Comparison of ENCODE assay signal across 15 cellular contexts in genomic region chr15:70083423-70083822, GRCh38. TPM values are rescaled to one million over a fixed set of nuclear protein-coding genes. Genes with fewer than 3 reads are reported as not detected.
DNase-seq lines count a peak whose midpoint lies in the region; ATAC-seq, FAIRE-seq and TF ChIP-seq lines count a peak whose summit lies in the region.
"Had no signal": no experiment of that assay in that cellular context is flagged by ENCODE, and none has a peak within 500 bp of the region (broad histone marks: within the 10 kb centered on the region; RNA-seq: fewer than 3 reads in every experiment).

No MANE protein-coding gene starts in this region.

- intact Hi-C loops in activated CD8-positive, alpha-beta T cell treated with anti-CD3 and anti-CD28 coated beads for 36 hours (cut with micrococcal nuclease): no loop called here
- intact Hi-C loops in GM12878 (cut with micrococcal nuclease; ENCODE audit: unreplicated experiment): no loop called here

- no peak for ATAC-seq in activated CD8-positive, alpha-beta T cell treated with anti-CD3 and anti-CD28 coated beads, Interleukin-2, amount 10 ng/mL, durations not matched to agents 7 days and 5 days
- no peak for ATAC-seq in activated CD8-positive, alpha-beta T cell treated with anti-CD3 and anti-CD28 coated beads for 36 hours
- ATAC-seq in GM12878: no peak
- no peak for ATAC-seq in HG03025 (IDR thresholded peaks at IDR 0.05; ENCODE audit: low FRiP score, unreplicated experiment)

- H3K36me3 ChIP-seq in Karpas-422 (ENCODE audit: insufficient read depth, low read length) (peaks cover 27% of the 10 kb centered on the region), GM12878 (ENCODE audit: control insufficient read depth in 2 of 2, insufficient read depth in 2 of 2, low read length in 1 of 2) (peaks cover 11 to 23% of the 10 kb centered on the region in 2 experiments)

- H3K4me2 ChIP-seq in Karpas-422 (ENCODE audit: low read depth, low read length, poor library complexity, severe bottlenecking) (peak overlapping the region; percentile 41), GM12878 (ENCODE audit: control insufficient read depth, insufficient read depth) (peak overlapping the region; percentile 19)

- peaks cover 61% of the 10 kb centered on the region for H3K4me1 Mint-ChIP-seq in activated CD8-positive, alpha-beta T cell treated with anti-CD3 and anti-CD28 coated beads, Interleukin-2, amount 10 ng/mL, durations not matched to agents 7 days and 5 days (ENCODE audit: low read depth)
- H3K4me1 Mint-ChIP-seq in activated CD8-positive, alpha-beta T cell treated with anti-CD3 and anti-CD28 coated beads for 36 hours (ENCODE audit: low read depth): peaks cover 65% of the 10 kb centered on the region
- peaks cover 76% of the 10 kb centered on the region for H3K4me1 Mint-ChIP-seq in neural crest cell

- H3K9me3 ChIP-seq in Karpas-422 (ENCODE audit: low read length) (no peaks in the 10 kb centered on the region), GM12878 (replicated peaks; ENCODE audit: control insufficient read depth, insufficient read depth, low read length) (no peaks in the 10 kb centered on the region)

- TF ChIP-seq RAD21 in GM12878 (IDR thresholded peaks at IDR 0.05; ENCODE audit: insufficient read depth, low read depth, low read length): no peak

- H3K9me2 ChIP-seq in Karpas-422 (replicated peaks; ENCODE audit: insufficient read depth, low read length): no peaks in the 10 kb centered on the region

- TF ChIP-seq CTCF in activated CD8-positive, alpha-beta T cell treated with anti-CD3 and anti-CD28 coated beads for 36 hours (IDR thresholded peaks at IDR 0.05): no peak
- no peak for TF ChIP-seq CTCF in GM12878 (IDR thresholded peaks at IDR 0.05 in 2 of 3, conservative IDR thresholded peaks at IDR 0.05 in 1 of 3; ENCODE audit: control insufficient read depth in 2 of 3, extremely low read depth in 1 of 3, insufficient read depth in 1 of 3, low read depth in 3 of 3, low read length in 3 of 3)
- TF ChIP-seq CTCF in neural crest cell (conservative IDR thresholded peaks at IDR 0.05): no peak
- TF ChIP-seq CTCF in GM10266 (IDR thresholded peaks at IDR 0.05; ENCODE audit: control insufficient read depth, insufficient read depth, low read depth, missing control alignments): no peak

- POLR2A ChIA-PET in activated CD8-positive, alpha-beta T cell treated with anti-CD3 and anti-CD28 coated beads, Interleukin-2, amount 10 ng/mL, durations not matched to agents 7 days and 5 days (lab: Charles Lee): interaction anchor here (1.1 kb wide), 1 partner anchor 60 kb away, joined by 3 read pairs; no protein-coding TSS in a partner anchor
- POLR2A ChIA-PET in activated CD8-positive, alpha-beta T cell treated with anti-CD3 and anti-CD28 coated beads for 36 hours (lab: Charles Lee): interaction anchor here (1.0 to 6.1 kb wide), 3 partner anchors 9 to 13 kb away, joined by 3 to 33 read pairs (median 4); partner anchors contain the start of gene TLE3
- POLR2A ChIA-PET in GM12878 (lab: Charles Lee): interaction anchor here (1.4 kb wide), 1 partner anchor 36 kb away, joined by 3 read pairs; no protein-coding TSS in a partner anchor

- SMC1A ChIA-PET in GM12878 (lab: Charles Lee; ENCODE audit: uncharacterized antibody, unreplicated experiment): interaction anchor here (0.6 to 1.7 kb wide), 4 partner anchors 14 to 384 kb away, joined by 3 read pairs; no protein-coding TSS in a partner anchor

- FAIRE-seq in GM12878 (lab: Jason Lieb, UNC): no peak

- WGBS in GM12878 (ENCODE audit: insufficient coverage, insufficient replicate concordance, low lambda C conversion rate, missing lambda C conversion rate): no CpG with 5 or more reads among the region's 1 CpG

- TF ChIP-seq POLR2A in GM12878 (IDR thresholded peaks at IDR 0.05; ENCODE audit: low read depth, low read length): no peak

- H3K27me3 ChIP-seq in Karpas-422 (ENCODE audit: low read length): no peaks in the 10 kb centered on the region
- H3K27me3 ChIP-seq in GM12878 (replicated peaks in 1 of 2; ENCODE audit: control insufficient read depth in 2 of 2, insufficient read depth in 2 of 2, low read length in 1 of 2): no peaks in the 10 kb centered on the region

- H3K4me1 ChIP-seq in Karpas-422 (ENCODE audit: low read length): peaks cover 20% of the 10 kb centered on the region
- H3K4me1 ChIP-seq in GM12878 (ENCODE audit: control insufficient read depth, insufficient read depth, low read length): peaks cover 27% of the 10 kb centered on the region

- BruUV-seq in GM12878 (replicated peaks; lab: Mats Ljungman, UMichigan): no TSS peak

- no peaks in the 10 kb centered on the region for H3K9me3 Mint-ChIP-seq in activated CD8-positive, alpha-beta T cell treated with anti-CD3 and anti-CD28 coated beads, Interleukin-2, amount 10 ng/mL, durations not matched to agents 7 days and 5 days (ENCODE audit: insufficient read depth)
- H3K9me3 Mint-ChIP-seq in activated CD8-positive, alpha-beta T cell treated with anti-CD3 and anti-CD28 coated beads for 36 hours: no peaks in the 10 kb centered on the region
- H3K9me3 Mint-ChIP-seq in neural crest cell: no peaks in the 10 kb centered on the region

- RAD21 ChIA-PET in GM12878 (lab: Charles Lee; ENCODE audit: unreplicated experiment): interaction anchor here (1.2 kb wide), 1 partner anchor 17 kb away, joined by 3 read pairs; no protein-coding TSS in a partner anchor

- no peak overlapping the region for H3K4me3 ChIP-seq in Karpas-422 (ENCODE audit: low read length)
- H3K4me3 ChIP-seq in GM12878: peak overlapping the region; percentile 24; the same call in 1 of the 2 replicates

- CTCF ChIA-PET in activated CD8-positive, alpha-beta T cell treated with anti-CD3 and anti-CD28 coated beads, Interleukin-2, amount 10 ng/mL, durations not matched to agents 7 days and 5 days (lab: Charles Lee): no interaction called here
- CTCF ChIA-PET in activated CD8-positive, alpha-beta T cell treated with anti-CD3 and anti-CD28 coated beads for 36 hours (lab: Charles Lee): interaction anchor here (1.2 kb wide), 1 partner anchor 15 kb away, joined by 3 read pairs; no protein-coding TSS in a partner anchor
- CTCF ChIA-PET in GM12878 (lab: Yijun Ruan, JAX): interaction anchor here (1.6 kb wide), 1 partner anchor 14 kb away, joined by 3 read pairs; the partner anchor contains the start of gene TLE3

- peak overlapping the region; percentile 38 for H3K4me3 Mint-ChIP-seq in activated CD8-positive, alpha-beta T cell treated with anti-CD3 and anti-CD28 coated beads, Interleukin-2, amount 10 ng/mL, durations not matched to agents 7 days and 5 days
- H3K4me3 Mint-ChIP-seq in activated CD8-positive, alpha-beta T cell treated with anti-CD3 and anti-CD28 coated beads for 36 hours: no peak overlapping the region
- H3K4me3 Mint-ChIP-seq in neural crest cell: peak overlapping the region; percentile 80

- H3K36me3 Mint-ChIP-seq in activated CD8-positive, alpha-beta T cell treated with anti-CD3 and anti-CD28 coated beads, Interleukin-2, amount 10 ng/mL, durations not matched to agents 7 days and 5 days (ENCODE audit: low read depth): peaks cover 90% of the 10 kb centered on the region
- H3K36me3 Mint-ChIP-seq in activated CD8-positive, alpha-beta T cell treated with anti-CD3 and anti-CD28 coated beads for 36 hours (ENCODE audit: low read depth): peaks cover 68% of the 10 kb centered on the region
- H3K36me3 Mint-ChIP-seq in neural crest cell (ENCODE audit: low read depth): peaks cover 31% of the 10 kb centered on the region

- H3K27ac Mint-ChIP-seq in activated CD8-positive, alpha-beta T cell treated with anti-CD3 and anti-CD28 coated beads, Interleukin-2, amount 10 ng/mL, durations not matched to agents 7 days and 5 days: peak overlapping the region; percentile 36
- H3K27ac Mint-ChIP-seq in activated CD8-positive, alpha-beta T cell treated with anti-CD3 and anti-CD28 coated beads for 36 hours: no peak overlapping the region
- no peak overlapping the region for H3K27ac Mint-ChIP-seq in neural crest cell (ENCODE audit: unreplicated experiment)

- H3K79me2 ChIP-seq in Karpas-422 (ENCODE audit: low read length) (no peaks in the 10 kb centered on the region), GM12878 (ENCODE audit: control insufficient read depth, insufficient read depth, low read length) (peaks cover 9% of the 10 kb centered on the region)

- TF ChIP-seq EP300 in GM12878 (IDR thresholded peaks at IDR 0.05; ENCODE audit: borderline replicate concordance in 1 of 2, control insufficient read depth in 1 of 2, low read depth in 2 of 2, low read length in 2 of 2): no peak

- H3K27ac ChIP-seq in Karpas-422 (ENCODE audit: low read length) (no peak overlapping the region), GM12878 (ENCODE audit: control insufficient read depth, insufficient read depth) (peak overlapping the region; percentile 13; the same call in 1 of the 2 replicates)

- H2AFZ ChIP-seq in Karpas-422 (ENCODE audit: low read length) (no peak overlapping the region), GM12878 (ENCODE audit: control insufficient read depth, low read depth, low read length) (no peak overlapping the region)

- in situ Hi-C loops in GM12878 (cut with MboI): no loop called here

- DNase-seq in activated CD8-positive, alpha-beta T cell treated with anti-CD3 and anti-CD28 coated beads, Interleukin-2, amount 10 ng/mL, durations not matched to agents 7 days and 5 days: no peak
- no peak for DNase-seq in activated CD8-positive, alpha-beta T cell treated with anti-CD3 and anti-CD28 coated beads for 36 hours
- DNase-seq in Karpas-422: no peak
- DNase-seq in GM12878 (ENCODE audit: low read depth, low spot score): no peak
- DNase-seq in neural crest cell (ENCODE audit: low read depth, low spot score): peak; percentile 34
- no peak for DNase-seq in GM10266 (ENCODE audit: extremely low spot score)
- no peak for DNase-seq in kidney glomerular epithelial cell (lab: John Stamatoyannopoulos, UW)
- DNase-seq: central memory CD4-positive, alpha-beta T cell; foreskin fibroblast; KG1; NCI-H1436; RPMI8226; stimulated activated CD4-positive, alpha-beta T cell treated with anti-CD3 and anti-CD28 coated beads, Interleukin-15, amount 100 ng/mL, for 24 hours; SW 1271 had no signal

- H3K9ac ChIP-seq in Karpas-422 (ENCODE audit: low read length) (no peak overlapping the region), GM12878 (ENCODE audit: control insufficient read depth, insufficient read depth, low read length) (no peak overlapping the region)

- no peaks in the 10 kb centered on the region for H3K27me3 Mint-ChIP-seq in activated CD8-positive, alpha-beta T cell treated with anti-CD3 and anti-CD28 coated beads, Interleukin-2, amount 10 ng/mL, durations not matched to agents 7 days and 5 days (ENCODE audit: low read depth)
- H3K27me3 Mint-ChIP-seq in activated CD8-positive, alpha-beta T cell treated with anti-CD3 and anti-CD28 coated beads for 36 hours: no peaks in the 10 kb centered on the region
- peaks cover 10% of the 10 kb centered on the region for H3K27me3 Mint-ChIP-seq in neural crest cell (ENCODE audit: low read depth)

- H4K20me1 ChIP-seq in Karpas-422 (ENCODE audit: insufficient read depth, low read depth, low read length) (peaks cover 42% of the 10 kb centered on the region), GM12878 (ENCODE audit: control insufficient read depth, insufficient read depth) (peaks cover 12% of the 10 kb centered on the region; the same call in 1 of the 2 replicates)

RNA-seq across cellular contexts. Expression of gene TLE3, which starts 14.3 kb away (rescaled TPM):
- 10 to 100 TPM; 64.0 to 71.1 TPM for total RNA-seq in activated CD8-positive, alpha-beta T cell treated with anti-CD3 and anti-CD28 coated beads, Interleukin-2, amount 10 ng/mL, durations not matched to agents 7 days and 5 days
- total RNA-seq in activated CD8-positive, alpha-beta T cell treated with anti-CD3 and anti-CD28 coated beads for 36 hours: 10 to 100 TPM; 48.4 to 64.2 TPM
- total RNA-seq in Karpas-422 (2014; rRNA removed; shearing (Covaris generic); ENCODE audit: low replicate concordance): 63.6 and 99.8 TPM in 2 replicates
- total RNA-seq in GM12878 (2013; cell fraction: nucleolus; rRNA removed): 56.1 and 56.3 TPM in 2 replicates
- total RNA-seq in GM12878 (2014; rRNA removed): 20.3 and 21.9 TPM in 2 replicates
- 8.7 and 9.2 TPM in 2 replicates for total RNA-seq in GM12878 (2014; rRNA removed; fragmentation: Illumina TruSeq; extraction: Trizol)
- total RNA-seq in GM12878 (2021): 56.3 and 65.5 TPM in 2 replicates
- polyA plus RNA-seq in GM12878 (2011; ENCODE audit: low read depth): 34.4 TPM
- polyA plus RNA-seq in GM12878 (2011; rRNA removed): 5.3 and 8.7 TPM in 2 replicates
- 12.5 and 15.1 TPM in 2 replicates for polyA plus RNA-seq in GM12878 (2011; cell fraction: cytosol; rRNA removed)
- polyA plus RNA-seq in GM12878 (2011; cell fraction: nucleus; rRNA removed): 58.8 and 68.9 TPM in 2 replicates
- polyA plus RNA-seq in GM12878 (2012): 27.1 and 45.9 TPM in 2 replicates
- polyA plus RNA-seq in GM12878 (2014; fragmentation: Illumina TruSeq; extraction: Trizol): 4.6 and 9.7 TPM in 2 replicates
- polyA plus RNA-seq in GM12878 (2014; fragmentation: Nextera tagmentation; extraction: Ambion mirVana): 1 to 10 TPM; 1.2 to 2.2 TPM
- polyA plus RNA-seq in GM12878 (2014; rRNA removed): 23.6 and 28.3 TPM in 2 replicates
- 10 to 100 TPM in 1 of 2 experiments, 1 to 10 TPM in 1; 9.6 to 10.0 TPM for polyA plus RNA-seq in GM12878 (2016; fragmentation: Nextera tagmentation; extraction: Ambion mirVana)
- 35.7 and 39.9 TPM in 2 replicates for polyA minus RNA-seq in GM12878 (2011; rRNA and poly(A)+ RNA removed)
- polyA minus RNA-seq in GM12878 (2011; cell fraction: cytosol; rRNA and poly(A)+ RNA removed): 14.1 and 25.1 TPM in 2 replicates
- 34.3 and 66.5 TPM in 2 replicates for polyA minus RNA-seq in GM12878 (2011; cell fraction: nucleus; rRNA and poly(A)+ RNA removed)
- total RNA-seq in neural crest cell: 81.3 and 89.9 TPM in 2 replicates
